Comparison of ENCODE assay signal across 19 cellular contexts in the genomic region with DNA sequence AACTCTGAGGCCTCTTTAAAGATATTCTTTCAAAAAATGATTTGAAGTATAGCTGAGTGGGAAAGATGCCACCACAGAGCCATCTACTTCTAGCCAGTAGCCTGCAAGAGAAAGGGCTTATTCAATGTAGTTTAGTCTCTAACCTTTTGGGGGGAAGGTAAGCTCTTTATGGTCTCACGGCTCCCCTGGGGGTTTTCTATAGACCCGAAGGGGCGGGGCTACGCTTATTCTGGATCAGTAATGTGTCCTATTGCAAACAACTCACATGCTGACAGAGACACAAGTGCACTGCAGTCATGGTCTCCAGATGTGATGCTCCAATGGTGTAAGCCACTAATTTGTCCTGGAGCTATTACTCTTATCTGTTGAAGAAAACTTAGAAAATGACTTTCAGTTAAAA. TPM values are rescaled to one million over a fixed set of nuclear protein-coding genes. Genes with fewer than 3 reads are reported as not detected.
A peak's percentile ranks its signal among the peaks of the same experiment; 100 is the strongest.
DNase-seq lines count a peak whose midpoint lies in the region; ATAC-seq and TF ChIP-seq lines count a peak whose summit lies in the region.
"Had no signal": no experiment of that assay in that cellular context is flagged by ENCODE, and none has a peak within 500 bp of the region (broad histone marks: within the 10 kb centered on the region; RNA-seq: fewer than 3 reads in every experiment).

No MANE protein-coding gene starts in this region.

- H4K8ac ChIP-seq in mesenchymal stem cell (ENCODE audit: low read length), result no peak overlapping the region

- H3K27me3 Mint-ChIP-seq in effector memory CD8-positive, alpha-beta T cell, result peaks cover 0 to 22% of the 10 kb centered on the region in 2 donors

- H3K14ac ChIP-seq in mesenchymal stem cell (ENCODE audit: low read length in 2 of 2), result no peak overlapping the region

- no peaks in the 10 kb centered on the region for H3K79me1 ChIP-seq in mesenchymal stem cell (replicated peaks; ENCODE audit: low read length, poor library complexity, severe bottlenecking)

- H3K27ac Mint-ChIP-seq in effector memory CD8-positive, alpha-beta T cell, result no peak overlapping the region

- H4K91ac ChIP-seq in mesenchymal stem cell (ENCODE audit: low read length), result no peak overlapping the region

- H2BK120ac ChIP-seq in mesenchymal stem cell (ENCODE audit: low read depth, low read length), result peak overlapping the region; percentile 23

- no peak overlapping the region for H2BK12ac ChIP-seq in mesenchymal stem cell (ENCODE audit: low read length in 2 of 2)

- H3K36me3 ChIP-seq in right atrium auricular region (no peaks in the 10 kb centered on the region), heart left ventricle (no peaks in the 10 kb centered on the region), ascending aorta (no peaks in the 10 kb centered on the region), mesenchymal stem cell (ENCODE audit: control insufficient read depth in 1 of 2, insufficient read depth in 2 of 2, low read depth in 1 of 2, low read length in 2 of 2) (no peaks in the 10 kb centered on the region), aorta (ENCODE audit: control insufficient read depth in 1 of 2, insufficient read depth in 2 of 2, low read length in 1 of 2) (no peaks in the 10 kb centered on the region)
- H3K36me3 ChIP-seq: BLaER1 treated with 17β-estradiol and CSF1 and Interleukin-3, amounts not matched to agents 10 nM and 100 nM; Peyer's patch had no signal

- DNase-seq in right atrium auricular region (ENCODE audit: low spot score) (no peak), heart left ventricle (no peak), ascending aorta (ENCODE audit: low spot score in 2 of 2) (no peak), mesenchymal stem cell (no peak), aorta (no peak), KG1 (lab: John Stamatoyannopoulos, UW) (no peak)
- no peak for DNase-seq in effector memory CD8-positive, alpha-beta T cell
- DNase-seq in stimulated activated CD4-positive, alpha-beta T cell treated with anti-CD3 and anti-CD28 coated beads, Interleukin-4, amount 100 ng/mL, for 1 hour, result no peak
- DNase-seq: DMS79; H7; HFFc6; Karpas-422; NCI-H1436; NCI-H1930; NCI-H226; NCI-H524; NK-92 treated with Interleukin-12 subunit alpha and Interleukin-12 subunit beta, amount 100 ng/mL, for 24 hours; Peyer's patch had no signal

- H3K23ac ChIP-seq in mesenchymal stem cell (ENCODE audit: low read length in 2 of 2), result no peak overlapping the region

- H2AFZ ChIP-seq in mesenchymal stem cell (ENCODE audit: low read depth, low read length), result no peak overlapping the region

- no peak overlapping the region for H3K18ac ChIP-seq in mesenchymal stem cell (ENCODE audit: low read depth in 1 of 2, low read length in 2 of 2)

- ATAC-seq in heart left ventricle (no peak), aorta (ENCODE audit: low FRiP score) (no peak)
- no peak for ATAC-seq in effector memory CD8-positive, alpha-beta T cell (replicated peaks)

- no peak overlapping the region for H3K4me3 ChIP-seq in right atrium auricular region
- H3K4me3 ChIP-seq in heart left ventricle, result no peak overlapping the region
- H3K4me3 ChIP-seq in ascending aorta, result no peak overlapping the region
- no peak overlapping the region for H3K4me3 ChIP-seq in mesenchymal stem cell (ENCODE audit: insufficient read depth in 1 of 2, low read depth in 1 of 2, low read length in 2 of 2)
- H3K4me3 ChIP-seq in aorta (ENCODE audit: low read length in 2 of 2), result no peak overlapping the region
- H3K4me3 ChIP-seq: BLaER1 treated with 17β-estradiol and CSF1 and Interleukin-3, amounts not matched to agents 10 nM and 100 nM; Peyer's patch had no signal

- peak overlapping the region; percentile 44 to 90 for H3K27ac ChIP-seq in right atrium auricular region
- peak overlapping the region in 4 of 12 donors; percentile 64 to 92 (median 85) for H3K27ac ChIP-seq in heart left ventricle
- peak overlapping the region; percentile 98 to 99 for H3K27ac ChIP-seq in ascending aorta
- no peak overlapping the region for H3K27ac ChIP-seq in mesenchymal stem cell (ENCODE audit: low read length, poor library complexity, severe bottlenecking)
- peak overlapping the region; percentile 90 to 98 for H3K27ac ChIP-seq in aorta (ENCODE audit: low read depth in 1 of 2, low read length in 2 of 2)
- H3K27ac ChIP-seq: BLaER1 treated with 17β-estradiol and CSF1 and Interleukin-3, amounts not matched to agents 10 nM and 100 nM; Peyer's patch had no signal

- H3K27me3 ChIP-seq in right atrium auricular region (no peaks in the 10 kb centered on the region), heart left ventricle (no peaks in the 10 kb centered on the region), ascending aorta (no peaks in the 10 kb centered on the region), mesenchymal stem cell (ENCODE audit: control insufficient read depth in 1 of 2, insufficient read depth in 1 of 2, low read length in 2 of 2) (no peaks in the 10 kb centered on the region), aorta (ENCODE audit: control insufficient read depth in 1 of 2, insufficient read depth in 2 of 2, low read length in 1 of 2) (no peaks in the 10 kb centered on the region)
- H3K27me3 ChIP-seq: BLaER1 treated with 17β-estradiol and CSF1 and Interleukin-3, amounts not matched to agents 10 nM and 100 nM; Peyer's patch had no signal

- WGBS in heart left ventricle, 4 donors, result 93 to 97% (median 94%) methylated on average over 4 of the region's 4 CpGs
- 93% methylated on average over 4 of the region's 4 CpGs for WGBS in mesenchymal stem cell
- 87 to 90% methylated on average over 4 of the region's 4 CpGs for WGBS in aorta, 2 donors

- H3K9me3 ChIP-seq in right atrium auricular region (no peaks in the 10 kb centered on the region), heart left ventricle (no peaks in the 10 kb centered on the region), ascending aorta (no peaks in the 10 kb centered on the region), mesenchymal stem cell (ENCODE audit: control insufficient read depth, low read length) (no peaks in the 10 kb centered on the region), aorta (ENCODE audit: control insufficient read depth, low read length) (no peaks in the 10 kb centered on the region)
- H3K9me3 ChIP-seq: Peyer's patch had no signal

- no peak overlapping the region for H3K4me2 ChIP-seq in mesenchymal stem cell (ENCODE audit: low read length, poor library complexity, severe bottlenecking)
- H3K4me2 ChIP-seq: BLaER1 treated with 17β-estradiol and CSF1 and Interleukin-3, amounts not matched to agents 10 nM and 100 nM had no signal

- no peak overlapping the region for H2AK5ac ChIP-seq in mesenchymal stem cell (ENCODE audit: low read length, severe bottlenecking)

- H2BK15ac ChIP-seq in mesenchymal stem cell (ENCODE audit: low read depth, poor library complexity, severe bottlenecking), result peak overlapping the region; percentile 78

- TF ChIP-seq POLR2A in heart left ventricle (IDR thresholded peaks at IDR 0.05), result no peak

- no peaks in the 10 kb centered on the region for H3K4me1 Mint-ChIP-seq in effector memory CD8-positive, alpha-beta T cell (ENCODE audit: low read depth in 2 of 2)

- no peak overlapping the region for H3K4ac ChIP-seq in mesenchymal stem cell (ENCODE audit: low read depth in 1 of 2, low read length in 2 of 2)

- intact Hi-C loops in heart left ventricle (cut with DNase I), result no loop called here
- intact Hi-C loops in ascending aorta (cut with DNase I), result no loop called here
- intact Hi-C loops in aorta (cut with DNase I), result no loop called here

- H3K9ac ChIP-seq in mesenchymal stem cell (ENCODE audit: low read length), result no peak overlapping the region
- H3K9ac ChIP-seq: BLaER1 treated with 17β-estradiol and CSF1 and Interleukin-3, amounts not matched to agents 10 nM and 100 nM had no signal

- TF ChIP-seq CTCF in right atrium auricular region (IDR thresholded peaks at IDR 0.05) (no peak), heart left ventricle (IDR thresholded peaks at IDR 0.05) (no peak), ascending aorta (IDR thresholded peaks at IDR 0.05) (no peak)

- H3K4me1 ChIP-seq in right atrium auricular region (peaks cover 0 to 34% of the 10 kb centered on the region in 2 donors), heart left ventricle (peaks cover 0 to 65% (median 14%) of the 10 kb centered on the region in 12 donors), ascending aorta (peaks cover 21 to 65% of the 10 kb centered on the region in 2 donors), mesenchymal stem cell (ENCODE audit: control insufficient read depth, insufficient read depth, low read depth, low read length) (peaks cover 4% of the 10 kb centered on the region), aorta (ENCODE audit: control insufficient read depth in 1 of 2, insufficient read depth in 2 of 2, low read length in 2 of 2) (peaks cover 8 to 16% of the 10 kb centered on the region in 2 donors)
- H3K4me1 ChIP-seq: Peyer's patch had no signal

- H2BK5ac ChIP-seq in mesenchymal stem cell (ENCODE audit: low read depth, low read length, poor library complexity, severe bottlenecking), result no peak overlapping the region

- H3K4me3 Mint-ChIP-seq in effector memory CD8-positive, alpha-beta T cell, result no peak overlapping the region

- no peaks in the 10 kb centered on the region for H3K36me3 Mint-ChIP-seq in effector memory CD8-positive, alpha-beta T cell (ENCODE audit: insufficient read depth)

- no peaks in the 10 kb centered on the region for H3K9me3 Mint-ChIP-seq in effector memory CD8-positive, alpha-beta T cell
- H3K9me3 Mint-ChIP-seq: HFFc6 had no signal

RNA-seq across cellular contexts. Expression of a gene that starts 53.4 kb away (rescaled TPM):
- total RNA-seq in right atrium auricular region (1,000 to 10,000 TPM; 1,337 to 2,849 TPM), heart left ventricle (1,000 to 10,000 TPM in 7 of 9 donors, 100 to 1,000 TPM in 2; 969 to 1,672 (median 1,220) TPM), ascending aorta (1,118 TPM), aorta (1,000 to 10,000 TPM; 1,494 to 1,499 TPM)
- polyA plus RNA-seq in heart left ventricle (1,000 to 10,000 TPM; 1,640 to 2,612 TPM), aorta (1,000 to 10,000 TPM; 4,681 to 7,405 TPM)
- 2,982 TPM for polyA plus RNA-seq in mesenchymal stem cell (2013, experiment 1 of 2)
- 3,039 TPM for polyA plus RNA-seq in mesenchymal stem cell (2013, experiment 2 of 2)
